ENCODE assay signal across 8 cellular contexts in the genomic region with DNA sequence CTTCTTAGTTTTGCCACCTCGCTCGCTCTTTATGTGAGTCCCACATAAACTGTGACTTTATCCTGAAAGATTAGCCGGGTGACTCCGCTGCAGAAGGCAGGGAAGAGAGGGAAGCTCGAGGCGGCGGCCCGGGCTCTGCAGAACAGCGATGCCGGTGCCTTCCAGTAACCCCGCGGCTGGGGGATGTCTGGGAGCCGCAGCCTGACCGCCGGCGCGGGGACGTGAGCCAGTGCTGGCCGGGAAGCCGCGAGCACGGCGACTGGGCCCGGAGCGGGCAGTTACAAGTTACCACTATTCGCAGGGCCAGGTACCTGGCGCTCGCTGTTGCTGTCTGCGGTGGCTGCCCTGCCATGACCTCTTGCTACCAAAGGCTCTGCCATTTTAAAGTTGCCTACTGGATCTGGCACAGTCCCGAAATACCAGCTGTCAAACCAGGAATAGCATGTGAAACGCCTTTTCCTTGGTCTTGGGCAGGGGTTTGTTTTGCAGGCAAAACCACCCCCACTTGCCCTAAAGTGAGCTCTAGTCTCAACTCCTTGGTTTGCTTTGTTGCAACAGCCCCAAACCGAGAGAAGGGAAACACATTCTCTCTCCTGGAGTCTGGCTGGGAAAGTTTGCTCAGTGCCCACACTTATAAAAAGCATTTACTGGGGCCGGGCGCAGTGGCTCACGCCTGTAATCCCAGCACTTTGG.
DNase-seq lines count a peak whose midpoint lies in the region; ATAC-seq and TF ChIP-seq lines count a peak whose summit lies in the region.

No MANE protein-coding gene starts in this region.

- no peaks in the 10 kb centered on the region for H3K9me3 ChIP-seq in MG63

- TF ChIP-seq CTCF in AG10803 (conservative IDR thresholded peaks at IDR 0.05; ENCODE audit: low read length) (no peak), coronary artery (IDR thresholded peaks at IDR 0.05) (no peak)

- H3K27ac ChIP-seq in coronary artery, result peak overlapping the region; percentile 98 to 99

- no peaks in the 10 kb centered on the region for H3K27me3 ChIP-seq in MG63

- peak overlapping the region; percentile 70 for H3K4me3 ChIP-seq in AG10803 (ENCODE audit: low read length)
- peak overlapping the region; percentile 73 for H3K4me3 ChIP-seq in MG63
- H3K4me3 ChIP-seq in coronary artery, result peak overlapping the region; percentile 78

- H3K36me3 ChIP-seq in MG63, result peaks cover 24% of the 10 kb centered on the region

- ATAC-seq in left lobe of liver (peak; percentile 38), HG02763 (IDR thresholded peaks at IDR 0.05; ENCODE audit: unreplicated experiment) (no peak), HG02759 (IDR thresholded peaks at IDR 0.05; ENCODE audit: unreplicated experiment) (no peak)
- no peak for ATAC-seq in stimulated activated naive CD8-positive, alpha-beta T cell treated with anti-CD3 and anti-CD28 coated beads, Interleukin-15, Interleukin-2, amounts not matched to agents 100 U/mL and 50 U/mL, for 24 hours

- DNase-seq in AG10803 (ENCODE audit: low read depth) (peak; percentile 58), MG63 (peak; percentile 43), coronary artery (ENCODE audit: low spot score) (peak; percentile 87), left lobe of liver (ENCODE audit: low spot score) (peak; percentile 77), KG1 (lab: John Stamatoyannopoulos, UW) (no peak)
- peak; percentile 29 for DNase-seq in stimulated activated naive CD8-positive, alpha-beta T cell treated with anti-CD3 and anti-CD28 coated beads, Interleukin-15, Interleukin-2, amounts not matched to agents 100 U/mL and 50 U/mL, for 24 hours
